ENCODE assay signal across 9 cellular contexts in genomic region chr5:151095341-151096000, GRCh38. TPM values are rescaled to one million over a fixed set of nuclear protein-coding genes. Genes with fewer than 3 reads are reported as not detected.
DNase-seq lines count a peak whose midpoint lies in the region; ATAC-seq, FAIRE-seq and TF ChIP-seq lines count a peak whose summit lies in the region.
"Had no signal": no experiment of that assay in that cellular context is flagged by ENCODE, and none has a peak within 500 bp of the region (broad histone marks: within the 10 kb centered on the region; RNA-seq: fewer than 3 reads in every experiment).

No MANE protein-coding gene starts in this region.

- H3K79me1 ChIP-seq in H1 (ENCODE audit: low read depth, low read length): no peaks in the 10 kb centered on the region

- peaks cover 67% of the 10 kb centered on the region for H3K4me1 Mint-ChIP-seq in nephron progenitor cell

- H3K14ac ChIP-seq in H1 (ENCODE audit: insufficient read length): no peak overlapping the region

- no peaks in the 10 kb centered on the region for H4K20me1 ChIP-seq in H1 (replicated peaks in 1 of 2; ENCODE audit: control insufficient read depth in 1 of 2, insufficient read depth in 2 of 2, low read length in 2 of 2)

- FAIRE-seq in H1 (lab: Jason Lieb, UNC): no peak
- FAIRE-seq: TTC549 had no signal

- peak overlapping the region; percentile 78 for H3K27ac Mint-ChIP-seq in nephron progenitor cell

- H3K9me3 ChIP-seq in H1 (ENCODE audit: insufficient read depth in 2 of 2, low read depth in 1 of 2, low read length in 1 of 2): no peaks in the 10 kb centered on the region

- H2BK5ac ChIP-seq in H1 (ENCODE audit: low read depth, low read length): no peak overlapping the region

- H3K36me3 Mint-ChIP-seq in nephron progenitor cell (ENCODE audit: low read depth): no peaks in the 10 kb centered on the region

- CTCF ChIA-PET in H1 (lab: Charles Lee; ENCODE audit: partially characterized antibody): interaction anchor here (0.6 to 8.0 kb wide), 11 partner anchors 8 to 185 kb away, joined by 3 to 96 read pairs (median 5); no protein-coding TSS in a partner anchor

- H3K9me3 Mint-ChIP-seq in nephron progenitor cell: no peaks in the 10 kb centered on the region

- H2BK120ac ChIP-seq in H1 (replicated peaks; ENCODE audit: low read depth, low read length): no peak overlapping the region

- H3K9ac ChIP-seq in H1 (replicated peaks in 1 of 4; ENCODE audit: extremely low read depth in 1 of 4, low read depth in 3 of 4, low read length in 3 of 4): no peak overlapping the region

- TF ChIP-seq CTCF in H1 (IDR thresholded peaks at IDR 0.05; ENCODE audit: control extremely low read depth in 1 of 3, insufficient read depth in 1 of 3, low read depth in 1 of 3, low read length in 3 of 3): no peak
- no peak for TF ChIP-seq CTCF in nephron progenitor cell (IDR thresholded peaks at IDR 0.05)

- TF ChIP-seq EP300 in H1 (IDR thresholded peaks at IDR 0.05; ENCODE audit: borderline replicate concordance in 1 of 2, low read depth in 2 of 2, low read length in 2 of 2): no peak

- no peaks in the 10 kb centered on the region for H3K23me2 ChIP-seq in H1 (ENCODE audit: low read depth, low read length)

- no peak overlapping the region for H3K23ac ChIP-seq in H1 (ENCODE audit: insufficient read length)

- H3K56ac ChIP-seq in H1 (replicated peaks; ENCODE audit: insufficient read length, low read depth, low read length): no peak overlapping the region

- no peak for TF ChIP-seq RAD21 in H1 (IDR thresholded peaks at IDR 0.05 in 1 of 2, conservative IDR thresholded peaks at IDR 0.05 in 1 of 2; ENCODE audit: low read depth in 2 of 2, low read length in 2 of 2)

- H4K91ac ChIP-seq in H1 (replicated peaks; ENCODE audit: insufficient read length, low read length): no peak overlapping the region

- no peak overlapping the region for H4K5ac ChIP-seq in H1 (ENCODE audit: insufficient read length, low read depth, low read length)

- H2BK20ac ChIP-seq in H1 (ENCODE audit: low read length): no peak overlapping the region

- no peak overlapping the region for H3K4me2 ChIP-seq in H1 (ENCODE audit: insufficient read depth in 1 of 2, low read depth in 2 of 2, low read length in 2 of 2)

- ATAC-seq in GM21717 (IDR thresholded peaks at IDR 0.05; ENCODE audit: unreplicated experiment) (no peak), GM18517 (IDR thresholded peaks at IDR 0.05; ENCODE audit: unreplicated experiment) (no peak)

- peaks cover 1 to 20% (median 11%) of the 10 kb centered on the region in 4 experiments; a peak in 4 of 7 replicates for H3K4me1 ChIP-seq in H1 (replicated peaks in 1 of 4; ENCODE audit: control insufficient read depth in 3 of 4, insufficient read depth in 4 of 4, low read length in 3 of 4)

- no peak overlapping the region for H2AFZ ChIP-seq in H1 (ENCODE audit: low read length)

- peak overlapping the region; percentile 17 for H3K4me3 Mint-ChIP-seq in nephron progenitor cell

- 0 out of 3 replicates have a peak, but pooled peaks of 1 of the 2 experiments have one; percentile 27 for TF ChIP-seq POLR2A in H1 (IDR thresholded peaks at IDR 0.05; ENCODE audit: control extremely low read depth in 1 of 2, low read depth in 2 of 2, low read length in 2 of 2)

- peak overlapping the region; percentile 81; the same call in 1 of the 2 replicates for H4K8ac ChIP-seq in H1 (ENCODE audit: extremely low read depth, insufficient read depth, low read length)

- POLR2A ChIA-PET in H1 (lab: Charles Lee; ENCODE audit: partially characterized antibody): interaction anchor here (0.6 to 2.5 kb wide), 5 partner anchors 9 to 140 kb away, joined by 3 to 6 read pairs (median 3); partner anchors contain the start of gene TNIP1

- H3K27ac ChIP-seq in H1 (ENCODE audit: low read depth, low read length): no peak overlapping the region

- no peaks in the 10 kb centered on the region for H3K79me2 ChIP-seq in H1 (ENCODE audit: control insufficient read depth in 1 of 2, insufficient read depth in 2 of 2, low read length in 2 of 2)

- H3K27me3 Mint-ChIP-seq in nephron progenitor cell (ENCODE audit: low read depth, poor library complexity): peaks cover 11% of the 10 kb centered on the region

- no peak overlapping the region for H2BK12ac ChIP-seq in H1 (ENCODE audit: low read depth, low read length)

- H3K36me3 ChIP-seq in H1 (ENCODE audit: control insufficient read depth in 2 of 4, insufficient read depth in 4 of 4, low read length in 3 of 4): no peaks in the 10 kb centered on the region

- WGBS in H1 (ENCODE audit: extremely low coverage in 1 of 2, insufficient coverage in 1 of 2, insufficient read length in 1 of 2, insufficient replicate concordance in 2 of 2, low coverage in 1 of 2, low lambda C conversion rate in 2 of 2, missing lambda C conversion rate in 1 of 2), 2 experiments: 79% methylated on average over 5 of the region's 5 CpGs; no CpG with 5 or more reads in 1 of the 2 experiments

- no peak overlapping the region; the same call in 1 of the 2 replicates for H2AK5ac ChIP-seq in H1 (ENCODE audit: low read depth, low read length)

- no peak overlapping the region for H3K18ac ChIP-seq in H1 (ENCODE audit: extremely low read depth, low read length)

- H2BK15ac ChIP-seq in H1 (ENCODE audit: low read length): no peak overlapping the region

- H3K4me3 ChIP-seq in H1 (ENCODE audit: extremely low read depth in 1 of 4, insufficient read depth in 2 of 4, low read depth in 3 of 4, low read length in 4 of 4): no peak overlapping the region

- DNase-seq in COLO668 (lab: John Stamatoyannopoulos, UW; ENCODE audit: unreplicated experiment): peak; percentile 12
- DNase-seq in NCI-H524 (lab: John Stamatoyannopoulos, UW): peak; percentile 41 to 81
- no peak for DNase-seq in H1 (ENCODE audit: low read depth in 1 of 2, low spot score in 2 of 2)
- peak; percentile 31 for DNase-seq in nephron progenitor cell
- DNase-seq in iPS-NIHi11 (ENCODE audit: low spot score): no peak
- DNase-seq in DMS114 treated with DMSO at 0.1 percent for 48 hours (lab: John Stamatoyannopoulos, UW; ENCODE audit: unreplicated experiment): no peak

- H3K4ac ChIP-seq in H1 (replicated peaks; ENCODE audit: insufficient read length, low read depth, low read length): no peak overlapping the region

- no peaks in the 10 kb centered on the region for H3K27me3 ChIP-seq in H1 (replicated peaks in 1 of 4; ENCODE audit: control insufficient read depth in 3 of 4, extremely low read depth in 1 of 4, insufficient read depth in 3 of 4, low read length in 3 of 4)

TF ChIP-seq in H1, 55 proteins besides CTCF, POLR2A, EP300 and RAD21:
- TF ChIP-seq ASH2L (IDR thresholded peaks at IDR 0.05; ENCODE audit: low read length) (no peak), RNF2 (IDR thresholded peaks at IDR 0.05; ENCODE audit: borderline replicate concordance, low read depth, low read length, missing control alignments, poor library complexity, severe bottlenecking) (no peak), EZH2 (IDR thresholded peaks at IDR 0.05; ENCODE audit: low read depth, low read length, severe bottlenecking) (no peak), TCF12 (IDR thresholded peaks at IDR 0.05; ENCODE audit: low read depth, low read length) (no peak)

RNA-seq across cellular contexts. Expression of gene TNIP1, which starts 14.6 kb away (rescaled TPM):
- total RNA-seq in H1 (2021; fragmentation: NEBNext Ultra II Directional; extraction: Animal tissue kit (Norgen Biotek cat#: 25700)): 31.9 and 33.9 TPM in 2 replicates
- 14.2 and 19.2 TPM in 2 replicates for polyA plus RNA-seq in H1 (2011; rRNA removed)
- polyA plus RNA-seq in H1 (2011; cell fraction: cytosol; rRNA removed): 23.3 TPM
- 28.8 TPM for polyA plus RNA-seq in H1 (2011; cell fraction: nucleus; rRNA removed)
- 23.3 to 34.6 TPM (median 31.3 TPM) in 4 replicates for polyA plus RNA-seq in H1 (2012, experiment 1 of 2)
- polyA plus RNA-seq in H1 (2012, experiment 2 of 2): 28.0 TPM
- polyA plus RNA-seq in H1 (2013, experiment 1 of 2): 15.3 TPM
- 15.4 TPM for polyA plus RNA-seq in H1 (2013, experiment 2 of 2)
- polyA minus RNA-seq in H1 (2011; rRNA and poly(A)+ RNA removed): 18.7 and 25.1 TPM in 2 replicates
- 28.8 TPM for polyA minus RNA-seq in H1 (2011; cell fraction: cytosol; rRNA and poly(A)+ RNA removed)
- 28.5 TPM for polyA minus RNA-seq in H1 (2011; cell fraction: nucleus; rRNA and poly(A)+ RNA removed)

Comparison
In these comparisons a context has a peak if more than half of its experiments do, and no peak if none do; other contexts are left out.
1. DNase-seq: peak in COLO668 (single experiment), NCI-H524 (2 of 2) and nephron progenitor cell (single experiment); none in H1 (0 of 2), iPS-NIHi11 (single experiment) and DMS114 treated with DMSO at 0.1 percent for 48 hours (single experiment).